In genomic region chr12:50841654-50842531, GRCh38 we compare ENCODE assay signal across 16 cellular contexts. TPM values are rescaled to one million over a fixed set of nuclear protein-coding genes. Genes with fewer than 3 reads are reported as not detected.
DNase-seq lines count a peak whose midpoint lies in the region; ATAC-seq and TF ChIP-seq lines count a peak whose summit lies in the region.
"Had no signal": no experiment of that assay in that cellular context is flagged by ENCODE, and none has a peak within 500 bp of the region (broad histone marks: within the 10 kb centered on the region; RNA-seq: fewer than 3 reads in every experiment).

No MANE protein-coding gene starts in this region.

- H3K4me3 Mint-ChIP-seq in progenitor cell of endocrine pancreas (ENCODE audit: low read depth): peak overlapping the region; percentile 15

- POLR2A ChIA-PET in PC-9 (lab: Charles Lee; ENCODE audit: unreplicated experiment): no interaction called here

- H3K9me3 Mint-ChIP-seq in progenitor cell of endocrine pancreas (ENCODE audit: low read depth): peaks cover 7% of the 10 kb centered on the region

- BruUV-seq in PC-9 (replicated peaks; lab: Mats Ljungman, UMichigan): TSS peak; percentile 28

- H3K27me3 ChIP-seq in PC-9 (ENCODE audit: insufficient read depth, low read depth): no peaks in the 10 kb centered on the region
- H3K27me3 ChIP-seq in hepatocyte: no peaks in the 10 kb centered on the region
- no peaks in the 10 kb centered on the region for H3K27me3 ChIP-seq in WERI-Rb-1 (ENCODE audit: insufficient read depth, low read depth, severe bottlenecking)
- H3K27me3 ChIP-seq: BLaER1 treated with 17β-estradiol and CSF1 and Interleukin-3, amounts not matched to agents 10 nM and 100 nM had no signal

- H3K9me3 ChIP-seq in PC-9 (ENCODE audit: insufficient read depth, low read depth) (no peaks in the 10 kb centered on the region; the same call in 1 of the 2 replicates), hepatocyte (ENCODE audit: low read depth) (no peaks in the 10 kb centered on the region), WERI-Rb-1 (ENCODE audit: severe bottlenecking) (peaks cover 3% of the 10 kb centered on the region)

- H3K4me1 Mint-ChIP-seq in progenitor cell of endocrine pancreas (ENCODE audit: low read depth): peaks cover 6% of the 10 kb centered on the region

- peak overlapping the region; percentile 57 for H3K4me2 ChIP-seq in PC-9
- no peak overlapping the region for H3K4me2 ChIP-seq in hepatocyte
- H3K4me2 ChIP-seq: BLaER1 treated with 17β-estradiol and CSF1 and Interleukin-3, amounts not matched to agents 10 nM and 100 nM had no signal

- CTCF ChIA-PET in PC-9 (lab: Charles Lee): no interaction called here

- H4K20me1 ChIP-seq in PC-9 (ENCODE audit: insufficient read depth) (no peaks in the 10 kb centered on the region), hepatocyte (ENCODE audit: insufficient read depth, poor library complexity, severe bottlenecking) (no peaks in the 10 kb centered on the region)
- H4K20me1 ChIP-seq: BLaER1 treated with 17β-estradiol and CSF1 and Interleukin-3, amounts not matched to agents 10 nM and 100 nM had no signal

- H3F3A ChIP-seq in PC-9 (ENCODE audit: insufficient read depth, low read depth): peaks cover 4% of the 10 kb centered on the region; the same call in 1 of the 2 replicates

- ATAC-seq in activated CD4-positive, CD25-positive, alpha-beta regulatory T cell treated with anti-CD3 and anti-CD28 coated beads, Interleukin-2, amount 50 U/mL, for 24 hours: peak; percentile 56 to 66
- no peak for ATAC-seq in left colon
- ATAC-seq: HepG2 had no signal

- H3K36me3 Mint-ChIP-seq in progenitor cell of endocrine pancreas (ENCODE audit: insufficient read depth): no peaks in the 10 kb centered on the region

- H3K9me2 ChIP-seq in PC-9 (ENCODE audit: insufficient read depth) (no peaks in the 10 kb centered on the region), hepatocyte (replicated peaks; ENCODE audit: insufficient read depth) (no peaks in the 10 kb centered on the region)

- intact Hi-C loops in PC-9 (cut with micrococcal nuclease; ENCODE audit: unreplicated experiment) (loop anchor here (10.0 kb wide), 1 partner anchor 83 kb away; a partner anchor contains a TSS), left colon (cut with DNase I, micrococcal nuclease) (no loop called here)

- H3K79me2 ChIP-seq in PC-9 (ENCODE audit: low read depth) (no peaks in the 10 kb centered on the region), hepatocyte (no peaks in the 10 kb centered on the region)

- no peak for TF ChIP-seq CTCF in PC-9 (conservative IDR thresholded peaks at IDR 0.05)
- no peak for TF ChIP-seq CTCF in hepatocyte (IDR thresholded peaks at IDR 0.05; ENCODE audit: poor library complexity)
- no peak for TF ChIP-seq CTCF in progenitor cell of endocrine pancreas (IDR thresholded peaks at IDR 0.05; ENCODE audit: unreplicated experiment)
- TF ChIP-seq CTCF in WERI-Rb-1 (IDR thresholded peaks at IDR 0.05; ENCODE audit: low read depth, low read length): no peak

- H3K27ac ChIP-seq in PC-9: peak overlapping the region; percentile 57
- H3K27ac ChIP-seq in hepatocyte: peak overlapping the region; percentile 57
- H3K27ac ChIP-seq in WERI-Rb-1: no peak overlapping the region
- H3K27ac ChIP-seq: 22Rv1; BLaER1 treated with 17β-estradiol and CSF1 and Interleukin-3, amounts not matched to agents 10 nM and 100 nM had no signal

- 52% methylated on average over 7 of the region's 7 CpGs for WGBS in hepatocyte (ENCODE audit: low lambda C conversion rate, missing lambda C conversion rate)

- H3K36me3 ChIP-seq in PC-9 (ENCODE audit: low read depth) (no peaks in the 10 kb centered on the region), hepatocyte (replicated peaks; ENCODE audit: insufficient read depth, low read depth) (no peaks in the 10 kb centered on the region), WERI-Rb-1 (no peaks in the 10 kb centered on the region)
- H3K36me3 ChIP-seq: BLaER1 treated with 17β-estradiol and CSF1 and Interleukin-3, amounts not matched to agents 10 nM and 100 nM had no signal

- H3K4me1 ChIP-seq in PC-9 (replicated peaks; ENCODE audit: insufficient read depth): peaks cover 8% of the 10 kb centered on the region
- no peaks in the 10 kb centered on the region for H3K4me1 ChIP-seq in hepatocyte (ENCODE audit: insufficient read depth)
- H3K4me1 ChIP-seq: BLaER1 treated with 17β-estradiol and CSF1 and Interleukin-3, amounts not matched to agents 10 nM and 100 nM had no signal

- no peak for DNase-seq in activated CD4-positive, CD25-positive, alpha-beta regulatory T cell (lab: John Stamatoyannopoulos, UW)
- DNase-seq in PC-9: peak in 1 of 2 experiments; percentile 44
- DNase-seq in hepatocyte (ENCODE audit: low spot score): no peak
- no peak for DNase-seq in progenitor cell of endocrine pancreas (ENCODE audit: low spot score, unreplicated experiment)
- no peak for DNase-seq in left colon
- no peak for DNase-seq in COLO829 (ENCODE audit: low spot score)
- no peak for DNase-seq in WERI-Rb-1
- DNase-seq: HCEC 1CT, NCI-H1417, NCI-H2171 treated with DMSO at 0.1 percent for 48 hours, NCI-H510A, NCI-H82 had no signal

- H3K4me3 ChIP-seq in PC-9: no peak overlapping the region
- no peak overlapping the region for H3K4me3 ChIP-seq in hepatocyte
- H3K4me3 ChIP-seq in WERI-Rb-1 (ENCODE audit: low read depth, low read length): no peak overlapping the region
- H3K4me3 ChIP-seq: BLaER1 treated with 17β-estradiol and CSF1 and Interleukin-3, amounts not matched to agents 10 nM and 100 nM had no signal

- H2AFZ ChIP-seq in PC-9: peak overlapping the region; percentile 63
- H2AFZ ChIP-seq in hepatocyte: no peak overlapping the region

- H3K27ac Mint-ChIP-seq in progenitor cell of endocrine pancreas: peak overlapping the region; percentile 42

- no peaks in the 10 kb centered on the region for H3K27me3 Mint-ChIP-seq in progenitor cell of endocrine pancreas

RNA-seq across cellular contexts. Expression of gene TMPRSS12, which starts 0.8 kb away (rescaled TPM):
- total RNA-seq in PC-9 (2021): not detected in 2 replicates
- total RNA-seq in hepatocyte: not detected in 2 replicates
- polyA plus RNA-seq in hepatocyte: 0.11 TPM in 1 of 2 replicates, not detected in the other
- not detected in 2 replicates for total RNA-seq in progenitor cell of endocrine pancreas
- not detected for total RNA-seq in left colon
- total RNA-seq: HepG2 had no signal
- polyA plus RNA-seq: HepG2 had no signal
